Comparison of ENCODE assay signal across 22 cellular contexts in the genomic region with DNA sequence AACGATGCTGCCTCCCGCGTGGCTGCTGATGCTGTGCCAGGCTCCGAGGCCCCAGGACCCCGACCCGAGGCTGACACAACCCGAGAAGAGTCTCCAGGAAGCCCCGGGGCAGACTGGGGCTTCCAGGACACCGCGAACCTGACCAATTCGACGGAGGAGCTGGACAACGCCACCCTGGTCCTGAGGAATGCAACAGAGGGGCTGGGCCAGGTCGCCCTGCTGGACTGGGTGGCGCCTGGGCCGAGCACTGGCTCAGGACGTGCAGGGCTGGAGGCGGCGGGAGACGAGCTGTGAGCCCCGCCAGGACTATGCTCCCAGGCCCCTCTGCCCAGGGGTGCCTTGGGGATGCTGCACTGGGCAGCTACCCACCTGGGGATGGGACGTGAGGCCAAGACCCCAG. TPM values are rescaled to one million over a fixed set of nuclear protein-coding genes. Genes with fewer than 3 reads are reported as not detected.
A peak's percentile ranks its signal among the peaks of the same experiment; 100 is the strongest.
DNase-seq lines count a peak whose midpoint lies in the region; ATAC-seq, FAIRE-seq and TF ChIP-seq lines count a peak whose summit lies in the region.
"Had no signal": no experiment of that assay in that cellular context is flagged by ENCODE, and none has a peak within 500 bp of the region (broad histone marks: within the 10 kb centered on the region; RNA-seq: fewer than 3 reads in every experiment).

No MANE protein-coding gene starts in this region.

- TF ChIP-seq RAD21 in A549 (conservative IDR thresholded peaks at IDR 0.05 in 1 of 2, IDR thresholded peaks at IDR 0.05 in 1 of 2): no peak
- TF ChIP-seq RAD21 in HCT116 (IDR thresholded peaks at IDR 0.05; ENCODE audit: low read depth): no peak

- no peak overlapping the region for H2BK15ac ChIP-seq in mesenchymal stem cell (ENCODE audit: low read depth, poor library complexity, severe bottlenecking)

- H3K9me3 ChIP-seq in A549 (no peaks in the 10 kb centered on the region), HCT116 (ENCODE audit: control insufficient read depth in 1 of 2, insufficient read depth in 1 of 2, low read depth in 1 of 2, low read length in 2 of 2) (no peaks in the 10 kb centered on the region), mesenchymal stem cell (ENCODE audit: control insufficient read depth, low read length) (no peaks in the 10 kb centered on the region), BE2C (no peaks in the 10 kb centered on the region)
- H3K9me3 ChIP-seq: HAP-1 had no signal

- H3K18ac ChIP-seq in mesenchymal stem cell (ENCODE audit: low read depth in 1 of 2, low read length in 2 of 2): no peak overlapping the region

- no peak overlapping the region for H3K23ac ChIP-seq in mesenchymal stem cell (ENCODE audit: low read length in 2 of 2)

- no peak overlapping the region for H3K27ac ChIP-seq in A549
- no peak overlapping the region for H3K27ac ChIP-seq in HCT116 (ENCODE audit: low read depth, low read length)
- no peak overlapping the region for H3K27ac ChIP-seq in mesenchymal stem cell (ENCODE audit: low read length, poor library complexity, severe bottlenecking)
- H3K27ac ChIP-seq: HL-60 had no signal

- no peak for FAIRE-seq in A549 (lab: Jason Lieb, UNC)
- FAIRE-seq: D721Med had no signal

- no peak overlapping the region for H2BK120ac ChIP-seq in mesenchymal stem cell (ENCODE audit: low read depth, low read length)

- peaks cover 14% of the 10 kb centered on the region for H3K4me1 Mint-ChIP-seq in glutamatergic neuron (ENCODE audit: low read depth, unreplicated experiment)

- peak overlapping the region; percentile 77 for H3K27ac Mint-ChIP-seq in glutamatergic neuron (ENCODE audit: unreplicated experiment)
- H3K27ac Mint-ChIP-seq: CD4-positive, alpha-beta T cell; HFFc6 had no signal

- POLR2A ChIA-PET in A549 (lab: Yijun Ruan, JAX) (no interaction called here), HCT116 (lab: Charles Lee) (no interaction called here)

- no TSS peak for BruUV-seq in HCT116 (replicated peaks; lab: Mats Ljungman, UMichigan)

- no peaks in the 10 kb centered on the region for H3K9me2 ChIP-seq in HCT116 (ENCODE audit: insufficient read depth)

- intact Hi-C loops in HCT116 (cut with micrococcal nuclease): no loop called here

- H3K4me2 ChIP-seq in A549: no peak overlapping the region
- H3K4me2 ChIP-seq in HCT116 (ENCODE audit: low read length): no peak overlapping the region
- no peak overlapping the region for H3K4me2 ChIP-seq in mesenchymal stem cell (ENCODE audit: low read length, poor library complexity, severe bottlenecking)

- peaks cover 10% of the 10 kb centered on the region for H3K9me3 Mint-ChIP-seq in glutamatergic neuron (ENCODE audit: unreplicated experiment)
- H3K9me3 Mint-ChIP-seq: CD4-positive, alpha-beta T cell; HFFc6 had no signal

- no peak overlapping the region for H2BK5ac ChIP-seq in mesenchymal stem cell (ENCODE audit: low read depth, low read length, poor library complexity, severe bottlenecking)

- H3K27me3 ChIP-seq in HCT116 (ENCODE audit: insufficient read depth, low read length) (peaks cover 15% of the 10 kb centered on the region), mesenchymal stem cell (ENCODE audit: control insufficient read depth in 1 of 2, insufficient read depth in 1 of 2, low read length in 2 of 2) (peaks cover 34 to 38% of the 10 kb centered on the region in 2 experiments), H7 (ENCODE audit: control insufficient read depth, insufficient read depth, low read length) (peaks cover 5% of the 10 kb centered on the region), BE2C (peaks cover 18% of the 10 kb centered on the region)

- H2AFZ ChIP-seq in HCT116 (ENCODE audit: low read depth, low read length, poor library complexity, severe bottlenecking) (no peak overlapping the region), mesenchymal stem cell (ENCODE audit: low read depth, low read length) (no peak overlapping the region)

- H3K4me1 ChIP-seq in A549 (peaks cover 8% of the 10 kb centered on the region; the same call in 2 of the 3 replicates), HCT116 (ENCODE audit: control insufficient read depth in 1 of 2, insufficient read depth in 2 of 2, low read length in 2 of 2) (no peaks in the 10 kb centered on the region; a peak in 1 of 4 replicates), mesenchymal stem cell (ENCODE audit: control insufficient read depth, insufficient read depth, low read depth, low read length) (peaks cover 9% of the 10 kb centered on the region), BE2C (no peaks in the 10 kb centered on the region)
- H3K4me1 ChIP-seq: HAP-1 had no signal

- no peaks in the 10 kb centered on the region for H3K36me3 ChIP-seq in HCT116 (ENCODE audit: control insufficient read depth in 1 of 2, insufficient read depth in 2 of 2, low read length in 2 of 2)
- peaks cover 13 to 27% of the 10 kb centered on the region in 2 experiments for H3K36me3 ChIP-seq in mesenchymal stem cell (ENCODE audit: control insufficient read depth in 1 of 2, insufficient read depth in 2 of 2, low read depth in 1 of 2, low read length in 2 of 2)
- no peaks in the 10 kb centered on the region for H3K36me3 ChIP-seq in H7 (replicated peaks; ENCODE audit: control insufficient read depth, insufficient read depth, low read length)
- H3K36me3 ChIP-seq in BE2C: no peaks in the 10 kb centered on the region
- H3K36me3 ChIP-seq: HAP-1 had no signal

- ATAC-seq in A549 (peak in 1 of 2 experiments; percentile 23; a peak in 1 of 6 replicates), HCT116 (no peak), HG02981 (IDR thresholded peaks at IDR 0.05; ENCODE audit: unreplicated experiment) (no peak), GM18505 (IDR thresholded peaks at IDR 0.05; ENCODE audit: unreplicated experiment) (no peak)

- peaks cover 10% of the 10 kb centered on the region for H3K27me3 Mint-ChIP-seq in glutamatergic neuron (ENCODE audit: unreplicated experiment)

- CTCF ChIA-PET in A549 (lab: Yijun Ruan, JAX) (interaction anchor here (0.9 kb wide), 1 partner anchor 15 kb away, joined by 3 read pairs; no protein-coding TSS in a partner anchor), HCT116 (lab: Charles Lee) (no interaction called here)

- H4K91ac ChIP-seq in mesenchymal stem cell (ENCODE audit: low read length): peak overlapping the region; percentile 15

- H2BK12ac ChIP-seq in mesenchymal stem cell (ENCODE audit: low read length in 2 of 2): no peak overlapping the region

- peak overlapping the region; percentile 92 for H3K4me3 Mint-ChIP-seq in glutamatergic neuron (ENCODE audit: unreplicated experiment)
- H3K4me3 Mint-ChIP-seq: CD4-positive, alpha-beta T cell; HFFc6 had no signal

- no peak for DNase-seq in A549 (ENCODE audit: low read depth in 1 of 2, low spot score in 1 of 2)
- no peak for DNase-seq in HCT116 (ENCODE audit: low read depth, low spot score)
- no peak for DNase-seq in glutamatergic neuron
- no peak for DNase-seq in mesenchymal stem cell
- DNase-seq in H7: no peak
- no peak for DNase-seq in BE2C
- DNase-seq: 8988T; ACHN; C1 segment of cervical spinal cord; CD4-positive, alpha-beta T cell; DMS153; DND-41; GF-D8; GOT3; HFFc6; IMR-90; KG1 had no signal

- no peak overlapping the region for H4K8ac ChIP-seq in mesenchymal stem cell (ENCODE audit: low read length)

- H3K36me3 Mint-ChIP-seq in glutamatergic neuron (ENCODE audit: unreplicated experiment): no peaks in the 10 kb centered on the region

- H2AK5ac ChIP-seq in mesenchymal stem cell (ENCODE audit: low read length, severe bottlenecking): no peak overlapping the region

- TF ChIP-seq CTCF in A549 (IDR thresholded peaks at IDR 0.05) (no peak), HCT116 (IDR thresholded peaks at IDR 0.05 in 2 of 3, conservative IDR thresholded peaks at IDR 0.05 in 1 of 3; ENCODE audit: borderline replicate concordance in 1 of 3, insufficient read depth in 1 of 3, low read depth in 2 of 3, low read length in 2 of 3) (no peak), glutamatergic neuron (IDR thresholded peaks at IDR 0.05; ENCODE audit: partially characterized antibody, unreplicated experiment) (no peak), BE2C (IDR thresholded peaks at IDR 0.05; ENCODE audit: low read depth, low read length) (no peak)

- H3K14ac ChIP-seq in mesenchymal stem cell (ENCODE audit: low read length in 2 of 2): no peak overlapping the region

- TF ChIP-seq POLR2A in A549 (IDR thresholded peaks at IDR 0.05; ENCODE audit: low read length): no peak
- TF ChIP-seq POLR2A in HCT116 (IDR thresholded peaks at IDR 0.05; ENCODE audit: borderline replicate concordance, extremely low read depth, insufficient read depth, insufficient read length): no peak
- TF ChIP-seq POLR2A in GM18505 (IDR thresholded peaks at IDR 0.05; ENCODE audit: borderline replicate concordance, extremely low read depth, insufficient read depth, insufficient read length): no peak

- H3K9ac ChIP-seq in HCT116 (ENCODE audit: low read length) (no peak overlapping the region), mesenchymal stem cell (ENCODE audit: low read length) (no peak overlapping the region)

- WGBS in A549 (ENCODE audit: missing lambda C conversion rate): 20% methylated on average over 9 of the region's 22 CpGs
- 66% methylated on average over 22 of the region's 22 CpGs for WGBS in mesenchymal stem cell

- RAD21 ChIA-PET in HCT116 (lab: Charles Lee; ENCODE audit: low non-redundant PET in 1 of 2, low total read pairs in 2 of 2, uncharacterized antibody in 2 of 2, unreplicated experiment in 2 of 2): no interaction called here

- H3K79me1 ChIP-seq in mesenchymal stem cell (replicated peaks; ENCODE audit: low read length, poor library complexity, severe bottlenecking): no peaks in the 10 kb centered on the region

- H4K20me1 ChIP-seq in HCT116 (ENCODE audit: insufficient read depth): no peaks in the 10 kb centered on the region

- no peak overlapping the region for H3K4me3 ChIP-seq in A549
- H3K4me3 ChIP-seq in HCT116 (replicated peaks in 1 of 2; ENCODE audit: low read depth in 1 of 2, low read length in 2 of 2): no peak overlapping the region
- no peak overlapping the region for H3K4me3 ChIP-seq in mesenchymal stem cell (ENCODE audit: insufficient read depth in 1 of 2, low read depth in 1 of 2, low read length in 2 of 2)
- no peak overlapping the region for H3K4me3 ChIP-seq in H7 (ENCODE audit: insufficient read depth, low read depth, low read length)
- H3K4me3 ChIP-seq in BE2C (ENCODE audit: low read depth, low read length): no peak overlapping the region
- H3K4me3 ChIP-seq: HAP-1 had no signal

- H3K79me2 ChIP-seq in HCT116 (ENCODE audit: insufficient read depth, low read length): no peaks in the 10 kb centered on the region

- no peak overlapping the region for H3K4ac ChIP-seq in mesenchymal stem cell (ENCODE audit: low read depth in 1 of 2, low read length in 2 of 2)

- TF ChIP-seq EP300 in A549 (IDR thresholded peaks at IDR 0.05): no peak

RNA-seq across cellular contexts. Expression of a gene that starts 10.7 kb away (rescaled TPM):
- 10.2 and 11.7 TPM in 2 replicates for polyA plus RNA-seq in A549 (2011; rRNA removed)
- polyA plus RNA-seq in A549 (2012; cell fraction: cytosol; rRNA removed): 33.0 and 36.6 TPM in 2 replicates
- 71.9 and 111 TPM in 2 replicates for polyA plus RNA-seq in A549 (2012; cell fraction: nucleus; rRNA removed)
- polyA plus RNA-seq in A549 (2017; fragmentation: RNase III; extraction: RNeasy Plus Mini Kit Qiagen cat#74134 plus additional on column Dnase treatment): 20.2 to 22.6 TPM (median 21.6 TPM) in 3 replicates
- 5.5 and 7.5 TPM in 2 replicates for polyA minus RNA-seq in A549 (2011; rRNA and poly(A)+ RNA removed)
- total RNA-seq in HCT116 (2021; ENCODE audit: unreplicated experiment): 36.3 TPM
- 29.2 and 31.0 TPM in 2 replicates for polyA plus RNA-seq in HCT116 (2012)
- total RNA-seq in glutamatergic neuron (ENCODE audit: unreplicated experiment): 48.3 TPM
- polyA plus RNA-seq in mesenchymal stem cell (2013, experiment 1 of 2): 16.5 TPM
- polyA plus RNA-seq in mesenchymal stem cell (2013, experiment 2 of 2): 16.2 TPM
- 23.3 and 25.1 TPM in 2 replicates for total RNA-seq in H7 (2014; rRNA removed; shearing (Covaris generic))
- polyA plus RNA-seq in BE2C (2012; ENCODE audit: insufficient read depth, insufficient read length, low read depth): 122 TPM

RNA-seq across cellular contexts. Expression of a gene that starts 10.8 kb away (rescaled TPM):
- polyA plus RNA-seq in A549 (2011; rRNA removed): 0.12 and 0.28 TPM in 2 replicates
- 0.09 TPM in 2 replicates for polyA plus RNA-seq in A549 (2012; cell fraction: cytosol; rRNA removed)
- 0.71 and 0.88 TPM in 2 replicates for polyA plus RNA-seq in A549 (2012; cell fraction: nucleus; rRNA removed)
- 0.28 to 0.54 TPM (median 0.36 TPM) in 3 replicates for polyA plus RNA-seq in A549 (2017; fragmentation: RNase III; extraction: RNeasy Plus Mini Kit Qiagen cat#74134 plus additional on column Dnase treatment)
- 0.10 and 0.21 TPM in 2 replicates for polyA minus RNA-seq in A549 (2011; rRNA and poly(A)+ RNA removed)
- 1.7 TPM for total RNA-seq in HCT116 (2021; ENCODE audit: unreplicated experiment)
- polyA plus RNA-seq in HCT116 (2012): 2.1 and 2.6 TPM in 2 replicates
- total RNA-seq in glutamatergic neuron (ENCODE audit: unreplicated experiment): 6.1 TPM
- polyA plus RNA-seq in mesenchymal stem cell (2013, experiment 1 of 2): 0.12 TPM
- polyA plus RNA-seq in mesenchymal stem cell (2013, experiment 2 of 2): 0.14 TPM
- total RNA-seq in H7 (2014; rRNA removed; shearing (Covaris generic)): 1.0 and 1.2 TPM in 2 replicates
- polyA plus RNA-seq in BE2C (2012; ENCODE audit: insufficient read depth, insufficient read length, low read depth): 0.40 TPM

RNA-seq across cellular contexts. Expression of a gene that starts 18.2 kb away (rescaled TPM):
- polyA plus RNA-seq in A549 (2011; rRNA removed) (0.05 and 0.07 TPM in 2 replicates), A549 (2017; fragmentation: RNase III; extraction: RNeasy Plus Mini Kit Qiagen cat#74134 plus additional on column Dnase treatment) (0.05 to 0.20 TPM (median 0.08 TPM) in 3 replicates)
- 0.01 and 0.04 TPM in 2 replicates for polyA plus RNA-seq in A549 (2012; cell fraction: cytosol; rRNA removed)
- 0.09 TPM in 1 of 2 replicates, not detected in the other for polyA plus RNA-seq in A549 (2012; cell fraction: nucleus; rRNA removed)
- 0.45 TPM in 1 of 2 replicates, not detected in the other for polyA minus RNA-seq in A549 (2011; rRNA and poly(A)+ RNA removed)
- total RNA-seq in HCT116 (2021; ENCODE audit: unreplicated experiment) (0.25 TPM), glutamatergic neuron (ENCODE audit: unreplicated experiment) (not detected)
- polyA plus RNA-seq in HCT116 (2012): 0.10 and 0.14 TPM in 2 replicates
- 0.03 TPM for polyA plus RNA-seq in mesenchymal stem cell (2013, experiment 1 of 2)
- 0.05 TPM for polyA plus RNA-seq in mesenchymal stem cell (2013, experiment 2 of 2)
- total RNA-seq in H7 (2014; rRNA removed; shearing (Covaris generic)): not detected in 2 replicates
- polyA plus RNA-seq in BE2C (2012; ENCODE audit: insufficient read depth, insufficient read length, low read depth): not detected
- total RNA-seq: HFFc6, IMR-90 had no signal
- polyA plus RNA-seq: IMR-90 had no signal

RNA-seq across cellular contexts. Expression of a gene that starts 47.8 kb away (rescaled TPM):
- polyA plus RNA-seq in A549 (2011; rRNA removed) (40.4 and 41.7 TPM in 2 replicates), A549 (2017; fragmentation: RNase III; extraction: RNeasy Plus Mini Kit Qiagen cat#74134 plus additional on column Dnase treatment) (98.5 to 116 TPM (median 115 TPM) in 3 replicates)
- 129 and 151 TPM in 2 replicates for polyA plus RNA-seq in A549 (2012; cell fraction: cytosol; rRNA removed)
- 146 and 171 TPM in 2 replicates for polyA plus RNA-seq in A549 (2012; cell fraction: nucleus; rRNA removed)
- 51.6 and 58.5 TPM in 2 replicates for polyA minus RNA-seq in A549 (2011; rRNA and poly(A)+ RNA removed)
- total RNA-seq in HCT116 (2021; ENCODE audit: unreplicated experiment) (186 TPM), glutamatergic neuron (ENCODE audit: unreplicated experiment) (148 TPM)
- polyA plus RNA-seq in HCT116 (2012): 181 and 187 TPM in 2 replicates
- 184 TPM for polyA plus RNA-seq in mesenchymal stem cell (2013, experiment 1 of 2)
- 179 TPM for polyA plus RNA-seq in mesenchymal stem cell (2013, experiment 2 of 2)
- 221 and 226 TPM in 2 replicates for total RNA-seq in H7 (2014; rRNA removed; shearing (Covaris generic))
- polyA plus RNA-seq in BE2C (2012; ENCODE audit: insufficient read depth, insufficient read length, low read depth): 120 TPM

RNA-seq across cellular contexts. Expression of a gene that starts 57.6 kb away (rescaled TPM):
- polyA plus RNA-seq in A549 (2011; rRNA removed) (1.1 and 1.4 TPM in 2 replicates), A549 (2017; fragmentation: RNase III; extraction: RNeasy Plus Mini Kit Qiagen cat#74134 plus additional on column Dnase treatment) (3.1 to 3.6 TPM (median 3.3 TPM) in 3 replicates)
- polyA plus RNA-seq in A549 (2012; cell fraction: cytosol; rRNA removed): 1.4 and 1.7 TPM in 2 replicates
- 2.4 and 3.8 TPM in 2 replicates for polyA plus RNA-seq in A549 (2012; cell fraction: nucleus; rRNA removed)
- 0.39 and 0.99 TPM in 2 replicates for polyA minus RNA-seq in A549 (2011; rRNA and poly(A)+ RNA removed)
- total RNA-seq in HCT116 (2021; ENCODE audit: unreplicated experiment) (1.2 TPM), glutamatergic neuron (ENCODE audit: unreplicated experiment) (not detected)
- 0.07 and 0.74 TPM in 2 replicates for polyA plus RNA-seq in HCT116 (2012)
- 1.9 TPM for polyA plus RNA-seq in mesenchymal stem cell (2013, experiment 1 of 2)
- polyA plus RNA-seq in mesenchymal stem cell (2013, experiment 2 of 2): 1.8 TPM
- total RNA-seq in H7 (2014; rRNA removed; shearing (Covaris generic)): 0.10 and 0.67 TPM in 2 replicates
- not detected for polyA plus RNA-seq in BE2C (2012; ENCODE audit: insufficient read depth, insufficient read length, low read depth)
- total RNA-seq: CD4-positive, alpha-beta T cell had no signal
